In the genomic region with DNA sequence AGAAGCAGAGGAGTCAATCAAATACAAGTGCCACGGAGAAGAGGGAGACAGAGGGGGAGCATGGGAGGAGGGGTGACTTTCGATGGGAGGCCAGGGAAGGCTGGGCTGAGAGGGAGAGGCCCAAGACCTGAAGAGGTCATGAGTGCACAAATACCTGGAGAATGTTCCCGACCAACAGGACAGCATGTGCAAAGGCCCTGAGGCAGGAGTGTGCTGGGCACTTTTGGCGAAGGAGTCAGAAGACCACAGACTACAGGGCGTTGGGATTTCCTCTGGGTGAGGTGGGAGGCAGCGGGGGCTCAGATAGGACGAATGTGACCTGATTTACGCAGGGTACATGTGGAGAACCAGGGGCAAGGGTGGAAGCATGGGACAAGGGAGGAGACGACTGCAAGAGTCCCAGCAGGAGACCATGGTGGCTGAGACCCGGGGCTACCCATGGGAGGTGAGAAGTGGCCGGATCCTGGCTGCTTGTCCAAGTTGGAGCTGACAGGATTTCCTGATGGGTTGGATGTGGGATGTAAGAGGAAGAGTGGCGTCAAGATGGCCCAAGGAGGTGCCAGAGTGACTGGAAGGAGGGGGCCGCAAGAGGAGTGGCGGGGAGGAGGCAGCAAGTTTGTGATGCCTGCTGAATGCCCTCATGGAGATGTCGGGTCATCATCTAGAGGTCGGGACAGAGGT, we compare ENCODE assay signal across 19 cellular contexts. TPM values are rescaled to one million over a fixed set of nuclear protein-coding genes. Genes with fewer than 3 reads are reported as not detected.
DNase-seq lines count a peak whose midpoint lies in the region; ATAC-seq and TF ChIP-seq lines count a peak whose summit lies in the region.
"Had no signal": no experiment of that assay in that cellular context is flagged by ENCODE, and none has a peak within 500 bp of the region (broad histone marks: within the 10 kb centered on the region; RNA-seq: fewer than 3 reads in every experiment).

No MANE protein-coding gene starts in this region.

- POLR2A ChIA-PET in activated CD4-positive, alpha-beta T cell treated with anti-CD3 and anti-CD28 coated beads, Interleukin-2, amount 10 ng/mL, durations not matched to agents 7 days and 5 days (lab: Charles Lee) = no interaction called here

- H4K8ac ChIP-seq in neuronal stem cell (ENCODE audit: low read depth, low read length) = no peak overlapping the region

- no peaks in the 10 kb centered on the region for H4K20me1 ChIP-seq in GM23248 (ENCODE audit: insufficient read depth)

- H3K79me2 ChIP-seq in GM23248 (ENCODE audit: insufficient read depth) = no peaks in the 10 kb centered on the region

- H2AFZ ChIP-seq in neuronal stem cell (ENCODE audit: low read length) (no peak overlapping the region), GM23248 (no peak overlapping the region)

- H3K9ac ChIP-seq in neuronal stem cell (ENCODE audit: low read depth, low read length, poor library complexity) (no peak overlapping the region), GM23248 (no peak overlapping the region)
- H3K9ac ChIP-seq: SK-N-SH had no signal

- in situ Hi-C loops in GM23248 (cut with MboI) = no loop called here

- H4K91ac ChIP-seq in neuronal stem cell (ENCODE audit: low read depth, low read length, poor library complexity) = peak overlapping the region; percentile 16

- H3K4me3 ChIP-seq in RWPE2 (ENCODE audit: severe bottlenecking) (no peak overlapping the region), neuronal stem cell (ENCODE audit: low read length in 2 of 2) (no peak overlapping the region), GM23248 (no peak overlapping the region)
- H3K4me3 ChIP-seq: GM12878, lung had no signal

- no peak overlapping the region for H3K14ac ChIP-seq in neuronal stem cell (ENCODE audit: low read length)

- DNase-seq in activated CD4-positive, alpha-beta T cell treated with anti-CD3 and anti-CD28 coated beads, Interleukin-2, amount 10 ng/mL, durations not matched to agents 7 days and 5 days = no peak
- no peak for DNase-seq in activated CD4-positive, alpha-beta T cell treated with anti-CD3 and anti-CD28 coated beads for 48 hours
- DNase-seq in RWPE2 (ENCODE audit: low spot score) = peak; percentile 84
- DNase-seq in dermis blood vessel endothelial cell = peak; percentile 47
- DNase-seq in neuronal stem cell (ENCODE audit: low spot score) = no peak
- DNase-seq in GM23248 = no peak
- DNase-seq: 8988T; activated CD4-positive, alpha-beta T cell treated with anti-CD3 and anti-CD28 coated beads, Interleukin-2, amount 50 U/mL, for 4 hours; activated T-cell treated with anti-CD3 and anti-CD28 coated beads, Interleukin-2, amount 50 U/mL, for 1 hour; NCI-H2081 treated with DMSO at 0.1 percent for 48 hours; NCI-H345; SK-N-SH; stimulated activated CD8-positive, alpha-beta memory T cell treated with anti-CD3 and anti-CD28 coated beads, Interleukin-4, amount 100 ng/mL, for 48 hours; T-helper 9 cell; WERI-Rb-1 had no signal

- peaks cover 3% of the 10 kb centered on the region for H3K79me1 ChIP-seq in neuronal stem cell (ENCODE audit: low read depth, low read length)

- H3K4me2 ChIP-seq in neuronal stem cell (ENCODE audit: insufficient read depth, low read length, poor library complexity, severe bottlenecking) = no peak overlapping the region
- H3K4me2 ChIP-seq in GM23248 (ENCODE audit: unreplicated experiment) = no peak overlapping the region
- H3K4me2 ChIP-seq: SK-N-SH had no signal

- no peak overlapping the region for H2AK5ac ChIP-seq in neuronal stem cell (ENCODE audit: low read depth, low read length)

- WGBS in neuronal stem cell (ENCODE audit: extremely low coverage in 2 of 2, insufficient read length in 2 of 2, insufficient replicate concordance in 1 of 2), 2 donors = no CpG with 5 or more reads among the region's 16 CpGs
- 83 to 86% methylated on average over 16 of the region's 16 CpGs for WGBS in GM23248 (ENCODE audit: low coverage in 1 of 2, low lambda C conversion rate in 2 of 2, missing lambda C conversion rate in 2 of 2), 2 experiments

- TF ChIP-seq POLR2A in GM18505 (IDR thresholded peaks at IDR 0.05; ENCODE audit: borderline replicate concordance, extremely low read depth, insufficient read depth, insufficient read length) = no peak

- H3K4me1 ChIP-seq in RWPE2 (ENCODE audit: insufficient read depth, poor library complexity, severe bottlenecking) (no peaks in the 10 kb centered on the region), neuronal stem cell (ENCODE audit: control insufficient read depth in 2 of 2, insufficient read depth in 1 of 2, low read depth in 1 of 2, low read length in 2 of 2) (peaks cover 0 to 6% of the 10 kb centered on the region in 2 donors), GM23248 (ENCODE audit: insufficient read depth) (no peaks in the 10 kb centered on the region)

- ATAC-seq in RWPE2 (ENCODE audit: low read depth) = no peak
- no peak for ATAC-seq in GM18505 (IDR thresholded peaks at IDR 0.05; ENCODE audit: unreplicated experiment)
- no peak for ATAC-seq in GM18502 (IDR thresholded peaks at IDR 0.05; ENCODE audit: poor library complexity, unreplicated experiment)
- ATAC-seq: GM12878 had no signal

- H3K4ac ChIP-seq in neuronal stem cell (ENCODE audit: low read length) = no peak overlapping the region

- peaks cover 21% of the 10 kb centered on the region for H3K9me3 Mint-ChIP-seq in activated CD4-positive, alpha-beta T cell treated with anti-CD3 and anti-CD28 coated beads, Interleukin-2, amount 10 ng/mL, durations not matched to agents 7 days and 5 days

- no peaks in the 10 kb centered on the region for H3K27me3 Mint-ChIP-seq in activated CD4-positive, alpha-beta T cell treated with anti-CD3 and anti-CD28 coated beads, Interleukin-2, amount 10 ng/mL, durations not matched to agents 7 days and 5 days

- no peak overlapping the region for H3K4me3 Mint-ChIP-seq in activated CD4-positive, alpha-beta T cell treated with anti-CD3 and anti-CD28 coated beads, Interleukin-2, amount 10 ng/mL, durations not matched to agents 7 days and 5 days

- peaks cover 50% of the 10 kb centered on the region for H3K36me3 Mint-ChIP-seq in activated CD4-positive, alpha-beta T cell treated with anti-CD3 and anti-CD28 coated beads, Interleukin-2, amount 10 ng/mL, durations not matched to agents 7 days and 5 days (ENCODE audit: low read depth)

- no peak overlapping the region for H3K23ac ChIP-seq in neuronal stem cell (ENCODE audit: low read depth, low read length, poor library complexity)

- no peak overlapping the region for H3K27ac ChIP-seq in RWPE2 (ENCODE audit: poor library complexity, severe bottlenecking)
- no peak overlapping the region for H3K27ac ChIP-seq in neuronal stem cell (replicated peaks; ENCODE audit: low read length)
- no peak overlapping the region for H3K27ac ChIP-seq in GM23248
- H3K27ac ChIP-seq: WERI-Rb-1 had no signal

- TF ChIP-seq CTCF in RWPE2 (IDR thresholded peaks at IDR 0.05; ENCODE audit: poor library complexity, severe bottlenecking) = no peak

- no peak overlapping the region for H2BK15ac ChIP-seq in neuronal stem cell (ENCODE audit: low read length)

- H2BK120ac ChIP-seq in neuronal stem cell (ENCODE audit: low read depth, low read length) = no peak overlapping the region

- H3K36me3 ChIP-seq in RWPE2 (ENCODE audit: low read depth) = no peaks in the 10 kb centered on the region
- H3K36me3 ChIP-seq in neuronal stem cell (replicated peaks in 1 of 2; ENCODE audit: control insufficient read depth in 2 of 2, insufficient read depth in 2 of 2, low read length in 2 of 2) = peaks cover 2 to 66% of the 10 kb centered on the region in 2 donors
- no peaks in the 10 kb centered on the region for H3K36me3 ChIP-seq in GM23248 (ENCODE audit: low read depth)

- no peaks in the 10 kb centered on the region for H3K9me2 ChIP-seq in GM23248 (ENCODE audit: insufficient read depth)
- H3K9me2 ChIP-seq: SK-N-SH had no signal

- H3K9me3 ChIP-seq in RWPE2 (ENCODE audit: severe bottlenecking) (peaks cover 7% of the 10 kb centered on the region), neuronal stem cell (replicated peaks in 1 of 2; ENCODE audit: control insufficient read depth in 2 of 2, insufficient read depth in 1 of 2, low read depth in 1 of 2, low read length in 2 of 2) (peaks cover 5 to 45% of the 10 kb centered on the region in 2 donors), GM23248 (ENCODE audit: low read depth) (no peaks in the 10 kb centered on the region)
- H3K9me3 ChIP-seq: SK-N-SH had no signal

- H3K4me1 Mint-ChIP-seq in activated CD4-positive, alpha-beta T cell treated with anti-CD3 and anti-CD28 coated beads, Interleukin-2, amount 10 ng/mL, durations not matched to agents 7 days and 5 days = peaks cover 30% of the 10 kb centered on the region

- H3K27me3 ChIP-seq in RWPE2 (ENCODE audit: insufficient read depth, poor library complexity, severe bottlenecking) (no peaks in the 10 kb centered on the region), neuronal stem cell (ENCODE audit: control insufficient read depth in 3 of 3, insufficient read depth in 3 of 3, low read depth in 1 of 3, low read length in 3 of 3) (no peaks in the 10 kb centered on the region), GM23248 (replicated peaks; ENCODE audit: insufficient read depth) (0 out of 2 replicates have a peak, but pooled peaks cover 2% of the 10 kb centered on the region)

- H3K18ac ChIP-seq in neuronal stem cell (ENCODE audit: low read length) = no peak overlapping the region

- no peaks in the 10 kb centered on the region for H3F3A ChIP-seq in GM23248 (ENCODE audit: insufficient read depth)

- H2BK12ac ChIP-seq in neuronal stem cell (ENCODE audit: low read length) = no peak overlapping the region

- CTCF ChIA-PET in activated CD4-positive, alpha-beta T cell treated with anti-CD3 and anti-CD28 coated beads, Interleukin-2, amount 10 ng/mL, durations not matched to agents 7 days and 5 days (lab: Charles Lee) = no interaction called here

- H3K27ac Mint-ChIP-seq in activated CD4-positive, alpha-beta T cell treated with anti-CD3 and anti-CD28 coated beads, Interleukin-2, amount 10 ng/mL, durations not matched to agents 7 days and 5 days = peak overlapping the region; percentile 52

- peak overlapping the region; percentile 27 for H2BK5ac ChIP-seq in neuronal stem cell (ENCODE audit: low read length)

RNA-seq across cellular contexts. Expression of a gene that starts 23.4 kb away (rescaled TPM):
- total RNA-seq in activated CD4-positive, alpha-beta T cell treated with anti-CD3 and anti-CD28 coated beads, Interleukin-2, amount 10 ng/mL, durations not matched to agents 7 days and 5 days = 10 to 100 TPM; 81.0 to 86.1 TPM
- total RNA-seq in dermis blood vessel endothelial cell = 63.1 and 63.9 TPM in 2 replicates
- polyA plus RNA-seq in neuronal stem cell (2013, experiment 1 of 2) = 10.0 TPM
- 10.7 TPM for polyA plus RNA-seq in neuronal stem cell (2013, experiment 2 of 2)
- 0.63 and 0.65 TPM in 2 replicates for total RNA-seq in GM23248 (2014; rRNA removed; shearing (Covaris generic))
- 0.13 and 0.18 TPM in 2 replicates for polyA plus RNA-seq in GM23248 (2016; fragmentation: Nextera tagmentation; extraction: Ambion mirVana)

Comparison
In these comparisons a context has a peak if more than half of its experiments do, and no peak if none do; other contexts are left out.
1. DNase-seq: peak in RWPE2 (single experiment) and dermis blood vessel endothelial cell (single experiment); none in activated CD4-positive, alpha-beta T cell treated with anti-CD3 and anti-CD28 coated beads, Interleukin-2, amount 10 ng/mL, durations not matched to agents 7 days and 5 days (single experiment), activated CD4-positive, alpha-beta T cell treated with anti-CD3 and anti-CD28 coated beads for 48 hours (single experiment), neuronal stem cell (single experiment) and GM23248 (single experiment).
2. RNA of a gene that starts 23.4 kb away (total RNA-seq): 81.0 to 86.1 TPM in activated CD4-positive, alpha-beta T cell treated with anti-CD3 and anti-CD28 coated beads, Interleukin-2, amount 10 ng/mL, durations not matched to agents 7 days and 5 days and 63.1 to 63.9 TPM in dermis blood vessel endothelial cell; 0.63 to 0.65 TPM in GM23248; every median in the first group is over 10 times any median in the second.